8 cellular contexts compared by ENCODE assay signal in the genomic region with DNA sequence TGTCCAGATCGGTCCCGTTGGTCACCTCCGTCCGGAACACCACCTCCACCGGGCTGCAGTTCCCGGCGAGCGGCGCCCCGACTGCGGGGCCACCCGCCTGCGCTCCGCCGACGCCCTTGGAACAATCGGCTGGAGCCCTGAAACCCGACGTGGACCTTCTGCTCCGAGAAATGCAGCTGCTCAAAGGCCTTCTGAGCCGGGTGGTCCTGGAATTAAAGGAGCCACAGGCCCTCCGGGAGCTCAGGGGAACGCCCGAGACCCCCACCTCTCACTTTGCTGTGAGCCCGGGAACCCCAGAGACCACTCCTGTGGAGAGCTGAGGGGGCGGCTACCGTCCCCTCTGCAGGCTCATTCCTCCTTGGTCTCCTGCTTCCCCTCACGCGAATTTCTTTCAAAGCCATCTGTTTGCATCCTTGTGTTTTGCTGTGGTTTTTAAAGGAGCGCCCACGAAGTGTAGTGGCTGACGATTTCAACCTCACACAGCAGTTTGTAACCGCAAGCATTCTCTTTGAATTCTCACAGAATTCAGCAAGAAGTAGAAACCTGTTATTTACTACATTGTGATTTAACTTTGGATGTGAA. TPM values are rescaled to one million over a fixed set of nuclear protein-coding genes. Genes with fewer than 3 reads are reported as not detected.
A peak's percentile ranks its signal among the peaks of the same experiment; 100 is the strongest.
DNase-seq lines count a peak whose midpoint lies in the region; ATAC-seq, FAIRE-seq and TF ChIP-seq lines count a peak whose summit lies in the region.

No MANE protein-coding gene starts in this region.

- POLR2A ChIA-PET in GM10248 (lab: Yijun Ruan, JAX): no interaction called here
- POLR2A ChIA-PET in HEK293 (lab: Yijun Ruan, JAX): interaction anchor here (0.5 to 2.6 kb wide), 7 partner anchors 11 to 115 kb away, joined by 3 to 19 read pairs (median 5); a partner anchor contains a TSS
- POLR2A ChIA-PET in PC-9 (lab: Charles Lee; ENCODE audit: unreplicated experiment): interaction anchor here (0.7 kb wide), 1 partner anchor 607 kb away, joined by 3 read pairs; no protein-coding TSS in a partner anchor
- POLR2A ChIA-PET in K562 (lab: Yijun Ruan, JAX): interaction anchor here (0.6 to 2.6 kb wide), 10 partner anchors 11 to 248 kb away, joined by 3 to 19 read pairs (median 4); a partner anchor contains a TSS

- peak; percentile 26 for DNase-seq in GM10248 (ENCODE audit: extremely low spot score)
- DNase-seq in PC-9: no peak
- peak in 1 of 4 experiments; percentile 52 for DNase-seq in K562 (ENCODE audit: extremely low read depth in 1 of 4, low spot score in 3 of 4)
- DNase-seq in kidney epithelial cell (ENCODE audit: low read depth): no peak
- peak; percentile 40 to 62 for DNase-seq in stimulated activated naive CD8-positive, alpha-beta T cell treated with anti-CD3 and anti-CD28 coated beads, Interleukin-15, amount 100 ng/mL, for 72 hours
- DNase-seq in NCI-H345 treated with DMSO at 0.1 percent for 48 hours (lab: John Stamatoyannopoulos, UW; ENCODE audit: unreplicated experiment): no peak
- no peak for DNase-seq in NCI-H748 (lab: John Stamatoyannopoulos, UW; ENCODE audit: unreplicated experiment)

- TF ChIP-seq EP300 in K562 (IDR thresholded peaks at IDR 0.05; ENCODE audit: low read length): no peak

- H3K9me2 ChIP-seq in PC-9 (ENCODE audit: insufficient read depth): no peaks in the 10 kb centered on the region

- H2AFZ ChIP-seq in PC-9 (peak overlapping the region; percentile 93), K562 (ENCODE audit: low read depth, low read length) (peak overlapping the region; percentile 84)

- BruUV-seq in PC-9 (replicated peaks; lab: Mats Ljungman, UMichigan): TSS peak; percentile 95
- BruUV-seq in K562 (replicated peaks; lab: Mats Ljungman, UMichigan): TSS peak; percentile 93

- H4K20me1 ChIP-seq in PC-9 (ENCODE audit: insufficient read depth) (no peaks in the 10 kb centered on the region), K562 (replicated peaks; ENCODE audit: control insufficient read depth, insufficient read depth, low read length) (no peaks in the 10 kb centered on the region)

- peaks cover 28% of the 10 kb centered on the region for H3F3A ChIP-seq in PC-9 (ENCODE audit: insufficient read depth, low read depth)

- H3K9ac ChIP-seq in K562 (ENCODE audit: insufficient read depth in 1 of 2, low read depth in 2 of 2, low read length in 2 of 2): peak overlapping the region; percentile 92 to 98

- WGBS in K562 (ENCODE audit: insufficient coverage, low coverage, missing lambda C conversion rate): under 1% methylated on average over 33 of the region's 33 CpGs

- H3K27me3 Mint-ChIP-seq in stimulated activated naive CD8-positive, alpha-beta T cell treated with anti-CD3 and anti-CD28 coated beads, Interleukin-15, amount 100 ng/mL, for 72 hours: peaks cover 31% of the 10 kb centered on the region

- H3K9me3 Mint-ChIP-seq in stimulated activated naive CD8-positive, alpha-beta T cell treated with anti-CD3 and anti-CD28 coated beads, Interleukin-15, amount 100 ng/mL, for 72 hours: no peaks in the 10 kb centered on the region

- H3K27me3 ChIP-seq in PC-9 (ENCODE audit: insufficient read depth, low read depth) (no peaks in the 10 kb centered on the region), K562 (ENCODE audit: control insufficient read depth in 2 of 2, insufficient read depth in 2 of 2, low read length in 2 of 2) (no peaks in the 10 kb centered on the region), kidney epithelial cell (ENCODE audit: control insufficient read depth, insufficient read depth, low read length) (no peaks in the 10 kb centered on the region)

- no peaks in the 10 kb centered on the region for H3K36me3 ChIP-seq in HEK293 (ENCODE audit: control insufficient read depth in 2 of 2, insufficient read depth in 1 of 2, low read length in 2 of 2)
- H3K36me3 ChIP-seq in PC-9 (ENCODE audit: low read depth): no peaks in the 10 kb centered on the region
- H3K36me3 ChIP-seq in K562 (ENCODE audit: control insufficient read depth, insufficient read depth, low read length): no peaks in the 10 kb centered on the region
- H3K36me3 ChIP-seq in kidney epithelial cell (ENCODE audit: control insufficient read depth, insufficient read depth, low read length): no peaks in the 10 kb centered on the region

- H3K9me1 ChIP-seq in K562 (ENCODE audit: control insufficient read depth, insufficient read depth, low read length): no peaks in the 10 kb centered on the region

- H3K4me2 ChIP-seq in PC-9: peak overlapping the region; percentile 92
- H3K4me2 ChIP-seq in K562 (ENCODE audit: insufficient read depth, low read length): peak overlapping the region; percentile 80

- no peak for TF ChIP-seq RAD21 in K562 (CRISPR knock-in tag; conservative IDR thresholded peaks at IDR 0.05 in 1 of 2, IDR thresholded peaks at IDR 0.05 in 1 of 2)

- TF ChIP-seq CTCF in GM10248 (IDR thresholded peaks at IDR 0.05; ENCODE audit: control extremely low read depth, extremely low read depth, low read depth, missing control alignments) (no peak), HEK293 (tag by site-specific recombination; IDR thresholded peaks at IDR 0.05) (no peak), PC-9 (conservative IDR thresholded peaks at IDR 0.05) (no peak), K562 (IDR thresholded peaks at IDR 0.05 in 2 of 3, conservative IDR thresholded peaks at IDR 0.05 in 1 of 3; ENCODE audit: insufficient read depth in 2 of 3, low read depth in 1 of 3, low read length in 3 of 3) (no peak), kidney epithelial cell (IDR thresholded peaks at IDR 0.05; ENCODE audit: insufficient read depth, low read length, poor library complexity, severe bottlenecking) (no peak)

- in situ Hi-C loops in K562 (cut with MboI): no loop called here

- peak; percentile 21 for ATAC-seq in K562
- ATAC-seq in stimulated activated naive CD8-positive, alpha-beta T cell treated with anti-CD3 and anti-CD28 coated beads, Interleukin-15, amount 100 ng/mL, for 72 hours: peak; percentile 34

- CTCF ChIA-PET in GM10248 (lab: Yijun Ruan, JAX): interaction anchor here (1.0 to 6.1 kb wide), 7 partner anchors 11 to 240 kb away, joined by 3 to 55 read pairs (median 12); a partner anchor contains a TSS
- CTCF ChIA-PET in HEK293 (lab: Yijun Ruan, JAX): interaction anchor here (1.1 to 4.0 kb wide), 3 partner anchors 10 to 13 kb away, joined by 3 to 13 read pairs (median 5); no protein-coding TSS in a partner anchor
- CTCF ChIA-PET in PC-9 (lab: Charles Lee): interaction anchor here (0.6 to 0.7 kb wide), 2 partner anchors 11 to 115 kb away, joined by 3 to 5 read pairs; no protein-coding TSS in a partner anchor
- CTCF ChIA-PET in K562 (lab: Yijun Ruan, JAX; ENCODE audit: low intra/inter-chr PET ratio): no interaction called here

- intact Hi-C loops in PC-9 (cut with micrococcal nuclease; ENCODE audit: unreplicated experiment): loop anchor here (2.0 kb wide), 2 partner anchors 21 to 115 kb away; a partner anchor contains a TSS
- intact Hi-C loops in K562 (cut with micrococcal nuclease): no loop called here

- H3K4me3 ChIP-seq in HEK293 (ENCODE audit: low read depth, low read length) (peak overlapping the region; percentile 62), PC-9 (peak overlapping the region; percentile 97), K562 (peak overlapping the region; percentile 74), kidney epithelial cell (ENCODE audit: low read depth, low read length) (peak overlapping the region; percentile 83)

- H3K27ac ChIP-seq in HEK293 (ENCODE audit: extremely low read depth, low read depth, low read length) (peak overlapping the region; percentile 29; the same call in 1 of the 2 replicates), PC-9 (peak overlapping the region; percentile 88), K562 (ENCODE audit: extremely low read depth, low read depth, low read length) (peak overlapping the region; percentile 92)

- H3K79me2 ChIP-seq in PC-9 (ENCODE audit: low read depth): peaks cover 18% of the 10 kb centered on the region
- H3K79me2 ChIP-seq in K562 (ENCODE audit: control insufficient read depth, insufficient read depth, low read length): peaks cover 24% of the 10 kb centered on the region

- peak overlapping the region; percentile 81 to 96 for H3K4me3 Mint-ChIP-seq in stimulated activated naive CD8-positive, alpha-beta T cell treated with anti-CD3 and anti-CD28 coated beads, Interleukin-15, amount 100 ng/mL, for 72 hours

- no peaks in the 10 kb centered on the region; the same call in 1 of the 2 replicates for H3K4me1 ChIP-seq in HEK293 (ENCODE audit: control insufficient read depth, insufficient read depth, low read length)
- H3K4me1 ChIP-seq in PC-9 (replicated peaks; ENCODE audit: insufficient read depth): peaks cover 62% of the 10 kb centered on the region
- H3K4me1 ChIP-seq in K562 (replicated peaks in 1 of 2; ENCODE audit: control insufficient read depth in 2 of 2, insufficient read depth in 2 of 2, low read length in 2 of 2): peaks cover 30 to 54% of the 10 kb centered on the region in 2 experiments

- H3K4me1 Mint-ChIP-seq in stimulated activated naive CD8-positive, alpha-beta T cell treated with anti-CD3 and anti-CD28 coated beads, Interleukin-15, amount 100 ng/mL, for 72 hours: peaks cover 55% of the 10 kb centered on the region

- H3K9me3 ChIP-seq in HEK293 (ENCODE audit: control insufficient read depth, insufficient read depth, low read depth, low read length) (no peaks in the 10 kb centered on the region), PC-9 (ENCODE audit: insufficient read depth, low read depth) (no peaks in the 10 kb centered on the region), K562 (replicated peaks; ENCODE audit: control insufficient read depth, insufficient read depth, low read depth, low read length) (no peaks in the 10 kb centered on the region)

- no peak for TF ChIP-seq POLR2A in K562 (conservative IDR thresholded peaks at IDR 0.05)

- FAIRE-seq in K562 (lab: Jason Lieb, UNC): peak; percentile 59

- H3K27ac Mint-ChIP-seq in stimulated activated naive CD8-positive, alpha-beta T cell treated with anti-CD3 and anti-CD28 coated beads, Interleukin-15, amount 100 ng/mL, for 72 hours: peak overlapping the region; percentile 94 to 95

RNA-seq across cellular contexts. Expression of a gene that starts 6.1 kb away (rescaled TPM):
- total RNA-seq in PC-9 (2021) (1.0 and 1.5 TPM in 2 replicates), K562 (2014; rRNA removed) (2.8 and 5.1 TPM in 2 replicates), K562 (2014; rRNA removed; fragmentation: Illumina TruSeq; extraction: Trizol) (1.2 and 1.4 TPM in 2 replicates), K562 (2015; rRNA removed; fragmentation: Illumina TruSeq; extraction: Trizol) (2.3 and 2.5 TPM in 2 replicates), K562 (2021) (2.4 and 3.1 TPM in 2 replicates), kidney epithelial cell (1.1 and 2.6 TPM in 2 replicates)
- 1.5 and 4.0 TPM in 2 replicates for total RNA-seq in K562 (2011; cell fraction: chromatin; rRNA removed; ENCODE audit: low replicate concordance)
- 3.3 and 4.5 TPM in 2 replicates for total RNA-seq in K562 (2011; cell fraction: nucleolus; rRNA removed)
- 2.9 and 5.1 TPM in 2 replicates for total RNA-seq in K562 (2011; cell fraction: nucleoplasm; rRNA removed)
- polyA plus RNA-seq in K562 (2011; rRNA removed) (1.2 and 1.3 TPM in 2 replicates), K562 (2014; fragmentation: Illumina TruSeq; extraction: Trizol) (1.1 and 1.6 TPM in 2 replicates), K562 (2014; fragmentation: Nextera tagmentation; extraction: Ambion mirVana) (under 1 TPM; 0.20 to 0.25 TPM), K562 (2014; rRNA removed) (2.1 and 4.6 TPM in 2 replicates)
- 1.0 and 3.4 TPM in 2 replicates for polyA plus RNA-seq in K562 (2011; cell fraction: cytosol; rRNA removed)
- 3.2 and 8.8 TPM in 2 replicates for polyA plus RNA-seq in K562 (2011; cell fraction: nucleus; rRNA removed)
- polyA plus RNA-seq in K562 (2012): 4.6 and 4.8 TPM in 2 replicates
- polyA minus RNA-seq in K562 (2011; rRNA and poly(A)+ RNA removed): 0.51 and 0.91 TPM in 2 replicates
- polyA minus RNA-seq in K562 (2011; cell fraction: cytosol; rRNA and poly(A)+ RNA removed): 0.95 and 2.2 TPM in 2 replicates
- 1.9 and 3.6 TPM in 2 replicates for polyA minus RNA-seq in K562 (2011; cell fraction: nucleus; rRNA and poly(A)+ RNA removed)

RNA-seq across cellular contexts. Expression of a gene that starts 20.4 kb away (rescaled TPM):
- total RNA-seq in PC-9 (2021) (0.20 TPM in 1 of 2 replicates, not detected in the other), K562 (2014; rRNA removed) (0.09 and 1.0 TPM in 2 replicates), K562 (2014; rRNA removed; fragmentation: Illumina TruSeq; extraction: Trizol) (0.29 and 0.41 TPM in 2 replicates), K562 (2015; rRNA removed; fragmentation: Illumina TruSeq; extraction: Trizol) (0.36 and 0.45 TPM in 2 replicates), K562 (2021) (0.35 and 0.40 TPM in 2 replicates), kidney epithelial cell (0.88 and 2.1 TPM in 2 replicates)
- 0.60 and 0.76 TPM in 2 replicates for total RNA-seq in K562 (2011; cell fraction: chromatin; rRNA removed; ENCODE audit: low replicate concordance)
- 0.53 and 1.2 TPM in 2 replicates for total RNA-seq in K562 (2011; cell fraction: nucleolus; rRNA removed)
- 0.88 and 2.4 TPM in 2 replicates for total RNA-seq in K562 (2011; cell fraction: nucleoplasm; rRNA removed)
- polyA plus RNA-seq in K562 (2011; rRNA removed) (0.45 and 0.53 TPM in 2 replicates), K562 (2014; fragmentation: Illumina TruSeq; extraction: Trizol) (0.55 and 0.68 TPM in 2 replicates), K562 (2014; fragmentation: Nextera tagmentation; extraction: Ambion mirVana) (under 1 TPM; 0.44 to 0.84 TPM), K562 (2014; rRNA removed) (0.49 and 0.93 TPM in 2 replicates)
- 0.63 and 0.78 TPM in 2 replicates for polyA plus RNA-seq in K562 (2011; cell fraction: cytosol; rRNA removed)
- polyA plus RNA-seq in K562 (2011; cell fraction: nucleus; rRNA removed): 0.41 and 0.48 TPM in 2 replicates
- 0.98 and 8.8 TPM in 2 replicates for polyA plus RNA-seq in K562 (2012)
- 0.18 TPM in 2 replicates for polyA minus RNA-seq in K562 (2011; rRNA and poly(A)+ RNA removed)
- not detected in 2 replicates for polyA minus RNA-seq in K562 (2011; cell fraction: cytosol; rRNA and poly(A)+ RNA removed)
- polyA minus RNA-seq in K562 (2011; cell fraction: nucleus; rRNA and poly(A)+ RNA removed): 0.27 and 0.44 TPM in 2 replicates

RNA-seq across cellular contexts. Expression of a gene that starts 22.2 kb away (rescaled TPM):
- total RNA-seq in PC-9 (2021) (21.0 and 23.6 TPM in 2 replicates), K562 (2014; rRNA removed) (55.4 and 62.7 TPM in 2 replicates), K562 (2014; rRNA removed; fragmentation: Illumina TruSeq; extraction: Trizol) (42.3 and 44.3 TPM in 2 replicates), K562 (2015; rRNA removed; fragmentation: Illumina TruSeq; extraction: Trizol) (42.4 and 48.0 TPM in 2 replicates), K562 (2021) (41.0 and 43.6 TPM in 2 replicates), kidney epithelial cell (48.0 and 49.7 TPM in 2 replicates)
- 52.6 and 81.7 TPM in 2 replicates for total RNA-seq in K562 (2011; cell fraction: chromatin; rRNA removed; ENCODE audit: low replicate concordance)
- total RNA-seq in K562 (2011; cell fraction: nucleolus; rRNA removed): 43.2 and 51.6 TPM in 2 replicates
- total RNA-seq in K562 (2011; cell fraction: nucleoplasm; rRNA removed): 34.3 and 41.1 TPM in 2 replicates
- polyA plus RNA-seq in K562 (2011; rRNA removed) (75.2 and 80.4 TPM in 2 replicates), K562 (2014; fragmentation: Illumina TruSeq; extraction: Trizol) (38.5 and 54.6 TPM in 2 replicates), K562 (2014; fragmentation: Nextera tagmentation; extraction: Ambion mirVana) (10 to 100 TPM; 10.4 to 15.0 TPM), K562 (2014; rRNA removed) (80.8 and 81.4 TPM in 2 replicates)
- 43.1 and 48.0 TPM in 2 replicates for polyA plus RNA-seq in K562 (2011; cell fraction: cytosol; rRNA removed)
- 69.1 and 74.8 TPM in 2 replicates for polyA plus RNA-seq in K562 (2011; cell fraction: nucleus; rRNA removed)
- polyA plus RNA-seq in K562 (2012): 41.7 and 47.0 TPM in 2 replicates
- polyA minus RNA-seq in K562 (2011; rRNA and poly(A)+ RNA removed): 34.2 and 40.0 TPM in 2 replicates
- polyA minus RNA-seq in K562 (2011; cell fraction: cytosol; rRNA and poly(A)+ RNA removed): 20.6 and 27.8 TPM in 2 replicates
- 26.9 and 35.7 TPM in 2 replicates for polyA minus RNA-seq in K562 (2011; cell fraction: nucleus; rRNA and poly(A)+ RNA removed)

RNA-seq across cellular contexts. Expression of a gene that starts 38.7 kb away (rescaled TPM):
- total RNA-seq in PC-9 (2021) (14.6 and 19.5 TPM in 2 replicates), K562 (2014; rRNA removed) (14.5 and 16.2 TPM in 2 replicates), K562 (2014; rRNA removed; fragmentation: Illumina TruSeq; extraction: Trizol) (29.4 and 34.7 TPM in 2 replicates), K562 (2015; rRNA removed; fragmentation: Illumina TruSeq; extraction: Trizol) (26.6 and 28.8 TPM in 2 replicates), K562 (2021) (20.4 and 22.1 TPM in 2 replicates), kidney epithelial cell (38.6 and 41.1 TPM in 2 replicates)
- 30.1 and 51.8 TPM in 2 replicates for total RNA-seq in K562 (2011; cell fraction: chromatin; rRNA removed; ENCODE audit: low replicate concordance)
- 23.8 and 27.5 TPM in 2 replicates for total RNA-seq in K562 (2011; cell fraction: nucleolus; rRNA removed)
- 40.7 and 61.9 TPM in 2 replicates for total RNA-seq in K562 (2011; cell fraction: nucleoplasm; rRNA removed)
- polyA plus RNA-seq in K562 (2011; rRNA removed) (28.1 and 32.4 TPM in 2 replicates), K562 (2014; fragmentation: Illumina TruSeq; extraction: Trizol) (22.1 and 26.7 TPM in 2 replicates), K562 (2014; fragmentation: Nextera tagmentation; extraction: Ambion mirVana) (10 to 100 TPM; 11.7 to 15.1 TPM), K562 (2014; rRNA removed) (14.8 and 16.6 TPM in 2 replicates)
- polyA plus RNA-seq in K562 (2011; cell fraction: cytosol; rRNA removed): 10.8 and 16.1 TPM in 2 replicates
- 8.9 and 12.2 TPM in 2 replicates for polyA plus RNA-seq in K562 (2011; cell fraction: nucleus; rRNA removed)
- 13.9 and 24.9 TPM in 2 replicates for polyA plus RNA-seq in K562 (2012)
- polyA minus RNA-seq in K562 (2011; rRNA and poly(A)+ RNA removed): 49.7 TPM in 2 replicates
- polyA minus RNA-seq in K562 (2011; cell fraction: cytosol; rRNA and poly(A)+ RNA removed): 12.4 and 15.8 TPM in 2 replicates
- polyA minus RNA-seq in K562 (2011; cell fraction: nucleus; rRNA and poly(A)+ RNA removed): 17.4 and 27.2 TPM in 2 replicates

Comparison
In these comparisons a context has a peak if more than half of its experiments do, and no peak if none do; other contexts are left out.
1. DNase-seq: peak in GM10248 (single experiment) and stimulated activated naive CD8-positive, alpha-beta T cell treated with anti-CD3 and anti-CD28 coated beads, Interleukin-15, amount 100 ng/mL, for 72 hours (2 of 2); none in PC-9 (0 of 2), kidney epithelial cell (single experiment), NCI-H345 treated with DMSO at 0.1 percent for 48 hours (single experiment) and NCI-H748 (single experiment).
2. H3K27ac ChIP-seq: peak in every context shown above with its lines; median percentile 92 in K562; 88 in PC-9; 29 in HEK293.
3. Peak in every context shown above with its lines, with median percentiles within 50 percentile points of each other: H3K4me3 ChIP-seq.